Comparison of ENCODE assay signal across 13 cellular contexts in genomic region chr11:45209480-45209879, GRCh38.
DNase-seq lines count a peak whose midpoint lies in the region; ATAC-seq and TF ChIP-seq lines count a peak whose summit lies in the region.
"Had no signal": no experiment of that assay in that cellular context is flagged by ENCODE, and none has a peak within 500 bp of the region (broad histone marks: within the 10 kb centered on the region; RNA-seq: fewer than 3 reads in every experiment).

No MANE protein-coding gene starts in this region.

- TF ChIP-seq POLR2A in adrenal gland (IDR thresholded peaks at IDR 0.05): no peak
- TF ChIP-seq POLR2A in heart left ventricle (IDR thresholded peaks at IDR 0.05): no peak

- peaks cover 0 to 11% of the 10 kb centered on the region in 2 donors for H3K4me1 ChIP-seq in adrenal gland (replicated peaks in 1 of 2)
- peaks cover 14 to 69% (median 25%) of the 10 kb centered on the region in 12 donors for H3K4me1 ChIP-seq in heart left ventricle
- peaks cover 14 to 15% of the 10 kb centered on the region in 2 donors for H3K4me1 ChIP-seq in neuronal stem cell (ENCODE audit: control insufficient read depth in 2 of 2, insufficient read depth in 1 of 2, low read depth in 1 of 2, low read length in 2 of 2)
- peaks cover 0 to 33% (median 24%) of the 10 kb centered on the region in 4 donors for H3K4me1 ChIP-seq in tibial artery

- no peak for TF ChIP-seq CTCF in adrenal gland (IDR thresholded peaks at IDR 0.05)
- no peak for TF ChIP-seq CTCF in heart left ventricle (IDR thresholded peaks at IDR 0.05)
- no peak for TF ChIP-seq CTCF in tibial artery (IDR thresholded peaks at IDR 0.05)

- peak overlapping the region; percentile 99 for H2AFZ ChIP-seq in neuronal stem cell (ENCODE audit: low read length)

- peak overlapping the region; percentile 53 for H2BK12ac ChIP-seq in neuronal stem cell (ENCODE audit: low read length)

- no peaks in the 10 kb centered on the region for H3K79me1 ChIP-seq in neuronal stem cell (ENCODE audit: low read depth, low read length)

- peak overlapping the region; percentile 82 for H3K18ac ChIP-seq in neuronal stem cell (ENCODE audit: low read length)

- intact Hi-C loops in adrenal gland (cut with DNase I) (no loop called here), heart left ventricle (cut with DNase I) (loop anchor here in 2 of 10 donors (2.0 to 5.0 kb wide), 3 partner anchors 27 to 83 kb away; partner anchors contain the start of gene PRDM11 (in 1 of the 2)), tibial artery (cut with DNase I; ENCODE audit: low total_unique reads) (no loop called here)

- no peak for DNase-seq in adrenal gland
- DNase-seq in heart left ventricle: no peak
- DNase-seq in neuronal stem cell (ENCODE audit: low spot score): no peak
- DNase-seq in tibial artery: no peak
- DNase-seq in SIG-M5 (lab: John Stamatoyannopoulos, UW): no peak
- DNase-seq in kidney glomerular epithelial cell (lab: John Stamatoyannopoulos, UW): no peak
- no peak for DNase-seq in HuH-7.5 (ENCODE audit: low spot score)
- DNase-seq: CD4-positive, alpha-beta T cell; effector CD4-positive, alpha-beta T cell; NCI-H345; T1000 had no signal

- no peak overlapping the region for H2BK120ac ChIP-seq in neuronal stem cell (ENCODE audit: low read depth, low read length)

- no peaks in the 10 kb centered on the region for H3K9me3 ChIP-seq in adrenal gland (replicated peaks in 1 of 3)
- H3K9me3 ChIP-seq in heart left ventricle: no peaks in the 10 kb centered on the region
- H3K9me3 ChIP-seq in neuronal stem cell (replicated peaks in 1 of 2; ENCODE audit: control insufficient read depth in 2 of 2, insufficient read depth in 1 of 2, low read depth in 1 of 2, low read length in 2 of 2): no peaks in the 10 kb centered on the region
- no peaks in the 10 kb centered on the region for H3K9me3 ChIP-seq in tibial artery

- no peak overlapping the region for H2BK5ac ChIP-seq in neuronal stem cell (ENCODE audit: low read length)

- H2AK5ac ChIP-seq in neuronal stem cell (ENCODE audit: low read depth, low read length): no peak overlapping the region

- peaks cover 0 to 14% of the 10 kb centered on the region in 2 donors for H3K36me3 ChIP-seq in adrenal gland (replicated peaks in 1 of 2)
- peaks cover 0 to 27% (median 8%) of the 10 kb centered on the region in 9 donors for H3K36me3 ChIP-seq in heart left ventricle
- peaks cover 0 to 6% of the 10 kb centered on the region in 2 donors for H3K36me3 ChIP-seq in neuronal stem cell (replicated peaks in 1 of 2; ENCODE audit: control insufficient read depth in 2 of 2, insufficient read depth in 2 of 2, low read length in 2 of 2)
- H3K36me3 ChIP-seq in tibial artery: peaks cover 18 to 55% (median 24%) of the 10 kb centered on the region in 3 donors

- no peak overlapping the region for H4K8ac ChIP-seq in neuronal stem cell (ENCODE audit: low read depth, low read length)

- ATAC-seq in heart left ventricle (no peak), HG03571 (IDR thresholded peaks at IDR 0.05; ENCODE audit: unreplicated experiment) (no peak)
- ATAC-seq: activated naive CD4-positive, alpha-beta T cell treated with anti-CD3 and anti-CD28 coated beads, Interleukin-2, amount 50 U/mL, for 72 hours had no signal

- H3K27ac ChIP-seq in adrenal gland: peak overlapping the region in 4 of 5 donors; percentile 0 to 91 (median 57)
- H3K27ac ChIP-seq in heart left ventricle: peak overlapping the region; percentile 64 to 94 (median 82)
- H3K27ac ChIP-seq in neuronal stem cell (replicated peaks; ENCODE audit: low read length): peak overlapping the region; percentile 23
- peak overlapping the region; percentile 69 to 86 for H3K27ac ChIP-seq in tibial artery

- 54 to 69% (median 62%) methylated on average over 11 of the region's 11 CpGs for WGBS in adrenal gland, 4 donors
- 34 to 43% (median 37%) methylated on average over 11 of the region's 11 CpGs for WGBS in heart left ventricle, 4 donors
- WGBS in neuronal stem cell (ENCODE audit: extremely low coverage in 2 of 2, insufficient read length in 2 of 2, insufficient replicate concordance in 1 of 2), 2 donors: no CpG with 5 or more reads among the region's 11 CpGs

- no peak overlapping the region for H3K23ac ChIP-seq in neuronal stem cell (ENCODE audit: low read depth, low read length, poor library complexity)

- H3K9ac ChIP-seq in neuronal stem cell (ENCODE audit: low read depth, low read length, poor library complexity): no peak overlapping the region

- H3K14ac ChIP-seq in neuronal stem cell (ENCODE audit: low read length): no peak overlapping the region

- no peak overlapping the region for H3K4me2 ChIP-seq in neuronal stem cell (ENCODE audit: insufficient read depth, low read length, poor library complexity, severe bottlenecking)

- H3K4ac ChIP-seq in neuronal stem cell (ENCODE audit: low read length): no peak overlapping the region

- H3K4me3 ChIP-seq in adrenal gland: no peak overlapping the region
- peak overlapping the region in 8 of 12 donors; percentile 5 to 40 (median 19) for H3K4me3 ChIP-seq in heart left ventricle
- H3K4me3 ChIP-seq in neuronal stem cell (ENCODE audit: low read length in 2 of 2): peak overlapping the region in 1 of 2 donors; percentile 21
- H3K4me3 ChIP-seq in tibial artery: peak overlapping the region; percentile 15 to 20

- H4K91ac ChIP-seq in neuronal stem cell (ENCODE audit: low read depth, low read length, poor library complexity): no peak overlapping the region

- peak overlapping the region; percentile 61 for H2BK15ac ChIP-seq in neuronal stem cell (ENCODE audit: low read length)

- H3K27me3 ChIP-seq in adrenal gland (no peaks in the 10 kb centered on the region), heart left ventricle (no peaks in the 10 kb centered on the region), neuronal stem cell (ENCODE audit: control insufficient read depth in 3 of 3, insufficient read depth in 3 of 3, low read depth in 1 of 3, low read length in 3 of 3) (no peaks in the 10 kb centered on the region), tibial artery (no peaks in the 10 kb centered on the region)

Comparison
In these comparisons a context has a peak if more than half of its experiments do, and no peak if none do; other contexts are left out.
1. H3K27ac ChIP-seq: peak in every context shown above with its lines; median percentile 82 in heart left ventricle; 78 in tibial artery; 57 in adrenal gland; 23 in neuronal stem cell.
2. H3K4me3 ChIP-seq: peak in heart left ventricle (8 of 12) and tibial artery (2 of 2); none in adrenal gland (0 of 4).